In genomic region chr21:39137248-39138186, GRCh38 we compare ENCODE assay signal across 10 cellular contexts. TPM values are rescaled to one million over a fixed set of nuclear protein-coding genes. Genes with fewer than 3 reads are reported as not detected.
DNase-seq lines count a peak whose midpoint lies in the region; TF ChIP-seq lines count a peak whose summit lies in the region.
"Had no signal": no experiment of that assay in that cellular context is flagged by ENCODE, and none has a peak within 500 bp of the region (broad histone marks: within the 10 kb centered on the region; RNA-seq: fewer than 3 reads in every experiment).

No MANE protein-coding gene starts in this region.

- H3K4me3 ChIP-seq in adipocyte (ENCODE audit: low read length): no peak overlapping the region
- H3K4me3 ChIP-seq in right atrium auricular region: no peak overlapping the region
- no peak overlapping the region for H3K4me3 ChIP-seq in CD8-positive, alpha-beta memory T cell (ENCODE audit: low read length)

- TF ChIP-seq CTCF in right atrium auricular region (IDR thresholded peaks at IDR 0.05) (no peak), type B pancreatic cell (conservative IDR thresholded peaks at IDR 0.05) (no peak)

- CTCF ChIA-PET in activated CD4-positive, alpha-beta T cell treated with anti-CD3 and anti-CD28 coated beads, Interleukin-2, amount 10 ng/mL, durations not matched to agents 7 days and 5 days (lab: Charles Lee): interaction anchor here (0.6 to 1.4 kb wide), 3 partner anchors 11 to 467 kb away, joined by 3 read pairs; no protein-coding TSS in a partner anchor
- CTCF ChIA-PET in CD8-positive, alpha-beta memory T cell (lab: Charles Lee): interaction anchor here (1.5 to 2.2 kb wide), 4 partner anchors 13 to 406 kb away, joined by 3 to 13 read pairs (median 7); no protein-coding TSS in a partner anchor

- peak; percentile 18 for DNase-seq in activated CD4-positive, alpha-beta T cell treated with anti-CD3 and anti-CD28 coated beads for 48 hours
- no peak for DNase-seq in activated CD4-positive, alpha-beta T cell treated with anti-CD3 and anti-CD28 coated beads, Interleukin-2, amount 10 ng/mL, durations not matched to agents 7 days and 5 days
- peak; percentile 56 for DNase-seq in adipocyte (ENCODE audit: low read depth)
- peak; percentile 53 for DNase-seq in right atrium auricular region (ENCODE audit: low spot score)
- DNase-seq in type B pancreatic cell (ENCODE audit: extremely low spot score, unreplicated experiment): no peak
- DNase-seq in CD8-positive, alpha-beta memory T cell: no peak
- DNase-seq in D341Med (ENCODE audit: low spot score): no peak
- DNase-seq in stimulated activated naive CD4-positive, alpha-beta T cell treated with Interleukin-2 at 50 U/mL for 16 hours (lab: John Stamatoyannopoulos, UW): no peak
- DNase-seq: activated B cell treated with CpG ODN at 0.5 μM for 24 hours had no signal

- no peak overlapping the region for H3K27ac Mint-ChIP-seq in activated CD4-positive, alpha-beta T cell treated with anti-CD3 and anti-CD28 coated beads, Interleukin-2, amount 10 ng/mL, durations not matched to agents 7 days and 5 days
- H3K27ac Mint-ChIP-seq in type B pancreatic cell: peak overlapping the region; percentile 36
- no peak overlapping the region for H3K27ac Mint-ChIP-seq in CD8-positive, alpha-beta memory T cell
- H3K27ac Mint-ChIP-seq: activated B cell treated with CpG ODN at 0.5 μM for 24 hours had no signal

- H3K9me3 ChIP-seq in adipocyte (ENCODE audit: control insufficient read depth, low read length) (no peaks in the 10 kb centered on the region), right atrium auricular region (no peaks in the 10 kb centered on the region)
- no peaks in the 10 kb centered on the region for H3K9me3 ChIP-seq in CD8-positive, alpha-beta memory T cell (ENCODE audit: low read length)

- H3K27me3 ChIP-seq in adipocyte (replicated peaks; ENCODE audit: control insufficient read depth, insufficient read depth, low read length) (no peaks in the 10 kb centered on the region), right atrium auricular region (no peaks in the 10 kb centered on the region)
- H3K27me3 ChIP-seq in CD8-positive, alpha-beta memory T cell (ENCODE audit: insufficient read depth, low read length, poor library complexity, severe bottlenecking): no peaks in the 10 kb centered on the region

- no peaks in the 10 kb centered on the region for H3K27me3 Mint-ChIP-seq in activated CD4-positive, alpha-beta T cell treated with anti-CD3 and anti-CD28 coated beads, Interleukin-2, amount 10 ng/mL, durations not matched to agents 7 days and 5 days
- H3K27me3 Mint-ChIP-seq in type B pancreatic cell: peaks cover 9% of the 10 kb centered on the region
- H3K27me3 Mint-ChIP-seq in CD8-positive, alpha-beta memory T cell: peaks cover 1 to 7% of the 10 kb centered on the region in 2 donors
- H3K27me3 Mint-ChIP-seq: central memory CD8-positive, alpha-beta T cell had no signal

- H3K36me3 Mint-ChIP-seq in activated CD4-positive, alpha-beta T cell treated with anti-CD3 and anti-CD28 coated beads, Interleukin-2, amount 10 ng/mL, durations not matched to agents 7 days and 5 days (ENCODE audit: low read depth): no peaks in the 10 kb centered on the region
- H3K36me3 Mint-ChIP-seq in type B pancreatic cell: no peaks in the 10 kb centered on the region
- no peaks in the 10 kb centered on the region for H3K36me3 Mint-ChIP-seq in CD8-positive, alpha-beta memory T cell

- H3K27ac ChIP-seq in right atrium auricular region: no peak overlapping the region
- no peak overlapping the region for H3K27ac ChIP-seq in CD8-positive, alpha-beta memory T cell (ENCODE audit: low read depth, low read length)

- POLR2A ChIA-PET in activated CD4-positive, alpha-beta T cell treated with anti-CD3 and anti-CD28 coated beads, Interleukin-2, amount 10 ng/mL, durations not matched to agents 7 days and 5 days (lab: Charles Lee): interaction anchor here (0.6 kb wide), 1 partner anchor 637 kb away, joined by 3 read pairs; no protein-coding TSS in a partner anchor
- POLR2A ChIA-PET in CD8-positive, alpha-beta memory T cell (lab: Charles Lee): no interaction called here

- no peaks in the 10 kb centered on the region for H3K36me3 ChIP-seq in adipocyte (ENCODE audit: control insufficient read depth, insufficient read depth, low read length, severe bottlenecking)
- no peaks in the 10 kb centered on the region for H3K36me3 ChIP-seq in right atrium auricular region
- H3K36me3 ChIP-seq in CD8-positive, alpha-beta memory T cell (ENCODE audit: insufficient read depth, low read length): no peaks in the 10 kb centered on the region

- H3K4me1 Mint-ChIP-seq in activated CD4-positive, alpha-beta T cell treated with anti-CD3 and anti-CD28 coated beads, Interleukin-2, amount 10 ng/mL, durations not matched to agents 7 days and 5 days: no peaks in the 10 kb centered on the region
- H3K4me1 Mint-ChIP-seq in type B pancreatic cell (ENCODE audit: unreplicated experiment): peaks cover 25% of the 10 kb centered on the region
- H3K4me1 Mint-ChIP-seq in CD8-positive, alpha-beta memory T cell: no peaks in the 10 kb centered on the region
- H3K4me1 Mint-ChIP-seq: activated B cell treated with CpG ODN at 0.5 μM for 24 hours; central memory CD8-positive, alpha-beta T cell had no signal

- H3K4me1 ChIP-seq in adipocyte (ENCODE audit: control insufficient read depth, insufficient read depth, low read length): peaks cover 10% of the 10 kb centered on the region
- H3K4me1 ChIP-seq in right atrium auricular region: peaks cover 0 to 10% of the 10 kb centered on the region in 2 donors
- no peaks in the 10 kb centered on the region for H3K4me1 ChIP-seq in CD8-positive, alpha-beta memory T cell (ENCODE audit: insufficient read depth, low read length)

- H3K4me3 Mint-ChIP-seq in activated CD4-positive, alpha-beta T cell treated with anti-CD3 and anti-CD28 coated beads, Interleukin-2, amount 10 ng/mL, durations not matched to agents 7 days and 5 days: no peak overlapping the region
- H3K4me3 Mint-ChIP-seq in type B pancreatic cell: peak overlapping the region; percentile 8
- no peak overlapping the region for H3K4me3 Mint-ChIP-seq in CD8-positive, alpha-beta memory T cell
- H3K4me3 Mint-ChIP-seq: activated B cell treated with CpG ODN at 0.5 μM for 24 hours; central memory CD8-positive, alpha-beta T cell had no signal

- no peaks in the 10 kb centered on the region for H3K9me3 Mint-ChIP-seq in activated CD4-positive, alpha-beta T cell treated with anti-CD3 and anti-CD28 coated beads, Interleukin-2, amount 10 ng/mL, durations not matched to agents 7 days and 5 days
- H3K9me3 Mint-ChIP-seq in type B pancreatic cell: no peaks in the 10 kb centered on the region
- no peaks in the 10 kb centered on the region for H3K9me3 Mint-ChIP-seq in CD8-positive, alpha-beta memory T cell
- H3K9me3 Mint-ChIP-seq: activated B cell treated with CpG ODN at 0.5 μM for 24 hours; central memory CD8-positive, alpha-beta T cell had no signal

- H3K9ac ChIP-seq in adipocyte (ENCODE audit: low read length): peak overlapping the region; percentile 22

RNA-seq across cellular contexts. Expression of gene PSMG1, which starts 45.7 kb away (rescaled TPM):
- 10 to 100 TPM; 66.8 to 84.3 TPM for total RNA-seq in activated CD4-positive, alpha-beta T cell treated with anti-CD3 and anti-CD28 coated beads, Interleukin-2, amount 10 ng/mL, durations not matched to agents 7 days and 5 days
- 10 to 100 TPM; 15.5 to 24.4 TPM for total RNA-seq in right atrium auricular region
- total RNA-seq in type B pancreatic cell (ENCODE audit: low replicate concordance): 43.3 and 60.6 TPM in 2 replicates
- 100 to 1,000 TPM; 102 to 105 TPM for total RNA-seq in CD8-positive, alpha-beta memory T cell
- polyA plus RNA-seq in CD8-positive, alpha-beta memory T cell: 37.2 TPM

Comparison
In these comparisons a context has a peak if more than half of its experiments do, and no peak if none do; other contexts are left out.
1. DNase-seq: peak in activated CD4-positive, alpha-beta T cell treated with anti-CD3 and anti-CD28 coated beads for 48 hours (single experiment), adipocyte (single experiment) and right atrium auricular region (single experiment); none in activated CD4-positive, alpha-beta T cell treated with anti-CD3 and anti-CD28 coated beads, Interleukin-2, amount 10 ng/mL, durations not matched to agents 7 days and 5 days (single experiment), type B pancreatic cell (single experiment), CD8-positive, alpha-beta memory T cell (0 of 5), D341Med (single experiment) and stimulated activated naive CD4-positive, alpha-beta T cell treated with Interleukin-2 at 50 U/mL for 16 hours (single experiment).